ENCODE assay signal across 3 cellular contexts in the genomic region with DNA sequence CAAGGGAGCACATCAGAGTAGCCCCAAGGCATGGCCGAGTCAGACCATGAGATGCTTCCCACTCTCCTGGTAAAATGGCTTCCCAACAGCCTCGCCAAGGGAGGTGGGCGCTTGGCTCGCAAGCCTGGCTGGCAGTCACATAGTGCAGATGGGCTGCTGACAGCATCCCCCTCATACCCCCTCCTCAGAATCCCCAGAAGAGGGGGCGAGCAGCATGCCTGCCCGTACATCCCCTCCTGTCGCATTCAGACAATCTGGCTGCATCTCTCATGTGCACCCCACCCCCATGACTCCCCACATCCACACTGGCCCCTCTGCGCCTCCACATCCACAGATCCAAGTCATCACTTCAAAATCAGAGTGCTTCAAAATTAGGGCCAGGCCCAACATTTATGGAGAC. TPM values are rescaled to one million over a fixed set of nuclear protein-coding genes. Genes with fewer than 3 reads are reported as not detected.
"Had no signal": no experiment of that assay in that cellular context is flagged by ENCODE, and none has a peak within 500 bp of the region (broad histone marks: within the 10 kb centered on the region; RNA-seq: fewer than 3 reads in every experiment).

No MANE protein-coding gene starts in this region.

- DNase-seq: GF-D8 had no signal

- H3K4me3 ChIP-seq: GM12878 had no signal

RNA-seq across cellular contexts. Expression of a gene that starts 54.0 kb away (rescaled TPM):
- total RNA-seq: G401, GM12878 had no signal
